9 cellular contexts compared by ENCODE assay signal in genomic region chr11:134270250-134270714, GRCh38. TPM values are rescaled to one million over a fixed set of nuclear protein-coding genes. Genes with fewer than 3 reads are reported as not detected.
DNase-seq lines count a peak whose midpoint lies in the region; ATAC-seq and FAIRE-seq lines count a peak whose summit lies in the region.
"Had no signal": no experiment of that assay in that cellular context is flagged by ENCODE, and none has a peak within 500 bp of the region (broad histone marks: within the 10 kb centered on the region; RNA-seq: fewer than 3 reads in every experiment).

No MANE protein-coding gene starts in this region.

- no peak for FAIRE-seq in urothelium cell line (lab: Jason Lieb, UNC)

- intact Hi-C loops in Right ventricle myocardium superior (cut with DNase I) = no loop called here

- no peak for ATAC-seq in Right ventricle myocardium superior (ENCODE audit: poor library complexity)

- in situ Hi-C loops in T47D (cut with HindIII; ENCODE audit: low pct_unique_long_range_greater_than_20kb, low sequenced_read_pairs) = no loop called here

- DNase-seq in stimulated activated CD4-positive, alpha-beta T cell treated with anti-CD3 and anti-CD28 coated beads, Interleukin-15, amount 100 ng/mL, for 24 hours = peak; percentile 7
- DNase-seq in stimulated activated CD4-positive, alpha-beta T cell treated with anti-CD3 and anti-CD28 coated beads, Interleukin-2, amount 100 ng/mL, for 48 hours = no peak
- peak; percentile 35 for DNase-seq in NCI-H345 (lab: John Stamatoyannopoulos, UW)
- peak; percentile 66 to 76 for DNase-seq in T47D (ENCODE audit: low read depth in 1 of 2, low spot score in 1 of 2)
- DNase-seq in urothelium cell line (ENCODE audit: low spot score) = peak; percentile 21
- DNase-seq in stimulated activated CD4-positive, alpha-beta T cell treated with anti-CD3 and anti-CD28 coated beads, Interleukin-4, amount 100 ng/mL, for 24 hours = no peak
- DNase-seq in NOMO-1 (lab: John Stamatoyannopoulos, UW; ENCODE audit: unreplicated experiment in 2 of 2) = no peak
- no peak for DNase-seq in Right ventricle myocardium superior
- DNase-seq: kidney glomerular epithelial cell had no signal

RNA-seq across cellular contexts. Expression of gene GLB1L3, which starts 5.9 kb away (rescaled TPM):
- not detected for total RNA-seq in Right ventricle myocardium superior

RNA-seq across cellular contexts. Expression of gene ACAD8, which starts 16.9 kb away (rescaled TPM):
- 37.6 TPM for total RNA-seq in Right ventricle myocardium superior

RNA-seq across cellular contexts. Expression of gene THYN1, which starts 17.1 kb away (rescaled TPM):
- total RNA-seq in Right ventricle myocardium superior = 35.4 TPM

RNA-seq across cellular contexts. Expression of gene VPS26B, which starts 45.8 kb away (rescaled TPM):
- total RNA-seq in Right ventricle myocardium superior = 38.8 TPM

RNA-seq across cellular contexts. Expression of gene NCAPD3, which starts 46.5 kb away (rescaled TPM):
- 11.1 TPM for total RNA-seq in Right ventricle myocardium superior

Comparison
In these comparisons a context has a peak if more than half of its experiments do, and no peak if none do; other contexts are left out.
1. DNase-seq: peak in stimulated activated CD4-positive, alpha-beta T cell treated with anti-CD3 and anti-CD28 coated beads, Interleukin-15, amount 100 ng/mL, for 24 hours (single experiment), NCI-H345 (single experiment), T47D (2 of 2) and urothelium cell line (single experiment); none in stimulated activated CD4-positive, alpha-beta T cell treated with anti-CD3 and anti-CD28 coated beads, Interleukin-2, amount 100 ng/mL, for 48 hours (0 of 2), stimulated activated CD4-positive, alpha-beta T cell treated with anti-CD3 and anti-CD28 coated beads, Interleukin-4, amount 100 ng/mL, for 24 hours (single experiment), NOMO-1 (0 of 2) and Right ventricle myocardium superior (single experiment).